ENCODE assay signal across 1 cellular context in genomic region chr19:49497047-49497789, GRCh38.
TF ChIP-seq lines count a peak whose summit lies in the region.

No MANE protein-coding gene starts in this region.

TF ChIP-seq in K562, 482 proteins besides CTCF, POLR2A, EP300 and RAD21 (continued from another document):
- TF ChIP-seq CREBBP (IDR thresholded peaks at IDR 0.05; ENCODE audit: low read depth, low read length) (no peak), MXI1 (IDR thresholded peaks at IDR 0.05; ENCODE audit: low read depth, low read length) (peak; percentile 88), TRIM24 (IDR thresholded peaks at IDR 0.05) (no peak), ZNF512 (tag; IDR thresholded peaks at IDR 0.05) (no peak), RBM14 (IDR thresholded peaks at IDR 0.05; ENCODE audit: borderline replicate concordance, insufficient read depth, low read depth, low read length) (no peak), PHTF2 (CRISPR knock-in tag; IDR thresholded peaks at IDR 0.05) (no peak), SMARCE1 (IDR thresholded peaks at IDR 0.05) (no peak), TOE1 (IDR thresholded peaks at IDR 0.05; ENCODE audit: borderline replicate concordance) (no peak), TOE1 (CRISPR knock-in tag; IDR thresholded peaks at IDR 0.05; ENCODE audit: borderline replicate concordance, low read depth) (no peak), RAD51 (IDR thresholded peaks at IDR 0.05; ENCODE audit: borderline replicate concordance, low read depth) (no peak; the same call in 1 of the 2 replicates), CSDE1 (IDR thresholded peaks at IDR 0.05) (no peak), XRCC5 (IDR thresholded peaks at IDR 0.05; ENCODE audit: low read depth, low read length) (0 out of 2 replicates have a peak, but pooled peaks have one; percentile 61), ZNF766 (CRISPR knock-in tag; conservative IDR thresholded peaks at IDR 0.05) (0 out of 2 replicates have a peak, but pooled peaks have one; percentile 23), HDAC2 (IDR thresholded peaks at IDR 0.05) (peak; percentile 16; the same call in 1 of the 2 replicates), HLTF (IDR thresholded peaks at IDR 0.05) (no peak), MYBL2 (IDR thresholded peaks at IDR 0.05; ENCODE audit: low read depth) (no peak), MYBL2 (CRISPR knock-in tag; IDR thresholded peaks at IDR 0.05; ENCODE audit: borderline replicate concordance) (no peak), SRSF7 (optimal IDR thresholded peaks at IDR 0.05; ENCODE audit: low read depth, low read length) (no peak), ESRRA (IDR thresholded peaks at IDR 0.05; ENCODE audit: borderline replicate concordance, low read depth) (no peak), SIN3A (IDR thresholded peaks at IDR 0.05; ENCODE audit: borderline replicate concordance in 2 of 2, control insufficient read depth in 1 of 2, low read depth in 2 of 2, low read length in 2 of 2) (peak; percentile 51 to 93; a peak in 3 of 4 replicates), EP400 (IDR thresholded peaks at IDR 0.05) (peak; percentile 45), ZNF561 (CRISPR knock-in tag; conservative IDR thresholded peaks at IDR 0.05) (no peak), FOXP4 (CRISPR knock-in tag; IDR thresholded peaks at IDR 0.05; ENCODE audit: borderline replicate concordance) (no peak), TAF9B (IDR thresholded peaks at IDR 0.05; ENCODE audit: partially characterized antibody) (no peak), MECOM (CRISPR knock-in tag; IDR thresholded peaks at IDR 0.05) (no peak), CHD1 (IDR thresholded peaks at IDR 0.05; ENCODE audit: low read length) (no peak), IRF2 (CRISPR knock-in tag; IDR thresholded peaks at IDR 0.05) (no peak), ZNF696 (CRISPR knock-in tag; conservative IDR thresholded peaks at IDR 0.05) (no peak), ZNF316 (IDR thresholded peaks at IDR 0.05) (no peak), HDAC6 (IDR thresholded peaks at IDR 0.05; ENCODE audit: low read depth, low read length) (no peak), MEIS2 (IDR thresholded peaks at IDR 0.05; ENCODE audit: partially characterized antibody) (no peak), THRAP3 (IDR thresholded peaks at IDR 0.05; ENCODE audit: borderline replicate concordance) (no peak), RBM22 (IDR thresholded peaks at IDR 0.05; ENCODE audit: low read depth, low read length, poor library complexity, severe bottlenecking) (no peak), DPF2 (IDR thresholded peaks at IDR 0.05) (no peak), SMARCA5 (IDR thresholded peaks at IDR 0.05) (no peak), ATF1 (CRISPR knock-in tag; IDR thresholded peaks at IDR 0.05) (no peak), ATF1 (tag; IDR thresholded peaks at IDR 0.05) (peak; percentile 36; the same call in 1 of the 2 replicates), ERF (CRISPR knock-in tag; IDR thresholded peaks at IDR 0.05) (no peak), CTBP1 (IDR thresholded peaks at IDR 0.05; ENCODE audit: borderline replicate concordance) (peak; percentile 21; the same call in 1 of the 2 replicates), SRSF9 (IDR thresholded peaks at IDR 0.05; ENCODE audit: borderline replicate concordance, low read depth, low read length) (no peak), RBFOX2 (IDR thresholded peaks at IDR 0.05; ENCODE audit: low read depth, low read length) (peak; percentile 66), MYC (IDR thresholded peaks at IDR 0.05; ENCODE audit: low read depth, low read length) (peak; percentile 91), MYC (CRISPR knock-in tag; IDR thresholded peaks at IDR 0.05; ENCODE audit: borderline replicate concordance, low read depth) (no peak), YBX1 (IDR thresholded peaks at IDR 0.05) (no peak), GATAD2B (IDR thresholded peaks at IDR 0.05; ENCODE audit: borderline replicate concordance) (no peak), BACH1 (tag; IDR thresholded peaks at IDR 0.05) (no peak), NBN (IDR thresholded peaks at IDR 0.05; ENCODE audit: low read depth) (no peak), PRPF4 (IDR thresholded peaks at IDR 0.05; ENCODE audit: insufficient read depth, low read depth, low read length, poor library complexity, severe bottlenecking) (no peak), SMAD4 (CRISPR knock-in tag; conservative IDR thresholded peaks at IDR 0.05) (no peak), MCM7 (IDR thresholded peaks at IDR 0.05) (no peak), ZBTB26 (CRISPR knock-in tag; IDR thresholded peaks at IDR 0.05) (no peak), ZNF785 (CRISPR knock-in tag; IDR thresholded peaks at IDR 0.05) (no peak), PTBP1 (IDR thresholded peaks at IDR 0.05; ENCODE audit: low read depth, low read length) (no peak), ZNF124 (CRISPR knock-in tag; IDR thresholded peaks at IDR 0.05) (no peak), NFRKB (IDR thresholded peaks at IDR 0.05; ENCODE audit: low read depth) (no peak), NFXL1 (CRISPR knock-in tag; IDR thresholded peaks at IDR 0.05) (no peak)
- TF ChIP-seq, protein P1, sequence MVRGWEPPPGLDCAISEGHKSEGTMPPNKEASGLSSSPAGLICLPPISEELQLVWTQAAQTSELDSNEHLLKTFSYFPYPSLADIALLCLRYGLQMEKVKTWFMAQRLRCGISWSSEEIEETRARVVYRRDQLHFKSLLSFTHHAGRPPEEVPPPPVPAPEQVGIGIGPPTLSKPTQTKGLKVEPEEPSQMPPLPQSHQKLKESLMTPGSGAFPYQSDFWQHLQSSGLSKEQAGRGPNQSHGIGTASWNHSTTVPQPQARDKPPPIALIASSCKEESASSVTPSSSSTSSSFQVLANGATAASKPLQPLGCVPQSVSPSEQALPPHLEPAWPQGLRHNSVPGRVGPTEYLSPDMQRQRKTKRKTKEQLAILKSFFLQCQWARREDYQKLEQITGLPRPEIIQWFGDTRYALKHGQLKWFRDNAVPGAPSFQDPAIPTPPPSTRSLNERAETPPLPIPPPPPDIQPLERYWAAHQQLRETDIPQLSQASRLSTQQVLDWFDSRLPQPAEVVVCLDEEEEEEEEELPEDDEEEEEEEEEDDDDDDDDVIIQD (CRISPR knock-in tag; IDR thresholded peaks at IDR 0.05): no peak
- TF ChIP-seq, protein P2, sequence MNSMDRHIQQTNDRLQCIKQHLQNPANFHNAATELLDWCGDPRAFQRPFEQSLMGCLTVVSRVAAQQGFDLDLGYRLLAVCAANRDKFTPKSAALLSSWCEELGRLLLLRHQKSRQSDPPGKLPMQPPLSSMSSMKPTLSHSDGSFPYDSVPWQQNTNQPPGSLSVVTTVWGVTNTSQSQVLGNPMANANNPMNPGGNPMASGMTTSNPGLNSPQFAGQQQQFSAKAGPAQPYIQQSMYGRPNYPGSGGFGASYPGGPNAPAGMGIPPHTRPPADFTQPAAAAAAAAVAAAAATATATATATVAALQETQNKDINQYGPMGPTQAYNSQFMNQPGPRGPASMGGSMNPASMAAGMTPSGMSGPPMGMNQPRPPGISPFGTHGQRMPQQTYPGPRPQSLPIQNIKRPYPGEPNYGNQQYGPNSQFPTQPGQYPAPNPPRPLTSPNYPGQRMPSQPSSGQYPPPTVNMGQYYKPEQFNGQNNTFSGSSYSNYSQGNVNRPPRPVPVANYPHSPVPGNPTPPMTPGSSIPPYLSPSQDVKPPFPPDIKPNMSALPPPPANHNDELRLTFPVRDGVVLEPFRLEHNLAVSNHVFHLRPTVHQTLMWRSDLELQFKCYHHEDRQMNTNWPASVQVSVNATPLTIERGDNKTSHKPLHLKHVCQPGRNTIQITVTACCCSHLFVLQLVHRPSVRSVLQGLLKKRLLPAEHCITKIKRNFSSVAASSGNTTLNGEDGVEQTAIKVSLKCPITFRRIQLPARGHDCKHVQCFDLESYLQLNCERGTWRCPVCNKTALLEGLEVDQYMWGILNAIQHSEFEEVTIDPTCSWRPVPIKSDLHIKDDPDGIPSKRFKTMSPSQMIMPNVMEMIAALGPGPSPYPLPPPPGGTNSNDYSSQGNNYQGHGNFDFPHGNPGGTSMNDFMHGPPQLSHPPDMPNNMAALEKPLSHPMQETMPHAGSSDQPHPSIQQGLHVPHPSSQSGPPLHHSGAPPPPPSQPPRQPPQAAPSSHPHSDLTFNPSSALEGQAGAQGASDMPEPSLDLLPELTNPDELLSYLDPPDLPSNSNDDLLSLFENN (IDR thresholded peaks at IDR 0.05; ENCODE audit: low read depth in 2 of 2, low read length in 2 of 2): no peak
- TF ChIP-seq, protein P3, sequence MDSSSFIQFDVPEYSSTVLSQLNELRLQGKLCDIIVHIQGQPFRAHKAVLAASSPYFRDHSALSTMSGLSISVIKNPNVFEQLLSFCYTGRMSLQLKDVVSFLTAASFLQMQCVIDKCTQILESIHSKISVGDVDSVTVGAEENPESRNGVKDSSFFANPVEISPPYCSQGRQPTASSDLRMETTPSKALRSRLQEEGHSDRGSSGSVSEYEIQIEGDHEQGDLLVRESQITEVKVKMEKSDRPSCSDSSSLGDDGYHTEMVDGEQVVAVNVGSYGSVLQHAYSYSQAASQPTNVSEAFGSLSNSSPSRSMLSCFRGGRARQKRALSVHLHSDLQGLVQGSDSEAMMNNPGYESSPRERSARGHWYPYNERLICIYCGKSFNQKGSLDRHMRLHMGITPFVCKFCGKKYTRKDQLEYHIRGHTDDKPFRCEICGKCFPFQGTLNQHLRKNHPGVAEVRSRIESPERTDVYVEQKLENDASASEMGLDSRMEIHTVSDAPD (CRISPR knock-in tag; IDR thresholded peaks at IDR 0.05): no peak
- TF ChIP-seq, protein P4, sequence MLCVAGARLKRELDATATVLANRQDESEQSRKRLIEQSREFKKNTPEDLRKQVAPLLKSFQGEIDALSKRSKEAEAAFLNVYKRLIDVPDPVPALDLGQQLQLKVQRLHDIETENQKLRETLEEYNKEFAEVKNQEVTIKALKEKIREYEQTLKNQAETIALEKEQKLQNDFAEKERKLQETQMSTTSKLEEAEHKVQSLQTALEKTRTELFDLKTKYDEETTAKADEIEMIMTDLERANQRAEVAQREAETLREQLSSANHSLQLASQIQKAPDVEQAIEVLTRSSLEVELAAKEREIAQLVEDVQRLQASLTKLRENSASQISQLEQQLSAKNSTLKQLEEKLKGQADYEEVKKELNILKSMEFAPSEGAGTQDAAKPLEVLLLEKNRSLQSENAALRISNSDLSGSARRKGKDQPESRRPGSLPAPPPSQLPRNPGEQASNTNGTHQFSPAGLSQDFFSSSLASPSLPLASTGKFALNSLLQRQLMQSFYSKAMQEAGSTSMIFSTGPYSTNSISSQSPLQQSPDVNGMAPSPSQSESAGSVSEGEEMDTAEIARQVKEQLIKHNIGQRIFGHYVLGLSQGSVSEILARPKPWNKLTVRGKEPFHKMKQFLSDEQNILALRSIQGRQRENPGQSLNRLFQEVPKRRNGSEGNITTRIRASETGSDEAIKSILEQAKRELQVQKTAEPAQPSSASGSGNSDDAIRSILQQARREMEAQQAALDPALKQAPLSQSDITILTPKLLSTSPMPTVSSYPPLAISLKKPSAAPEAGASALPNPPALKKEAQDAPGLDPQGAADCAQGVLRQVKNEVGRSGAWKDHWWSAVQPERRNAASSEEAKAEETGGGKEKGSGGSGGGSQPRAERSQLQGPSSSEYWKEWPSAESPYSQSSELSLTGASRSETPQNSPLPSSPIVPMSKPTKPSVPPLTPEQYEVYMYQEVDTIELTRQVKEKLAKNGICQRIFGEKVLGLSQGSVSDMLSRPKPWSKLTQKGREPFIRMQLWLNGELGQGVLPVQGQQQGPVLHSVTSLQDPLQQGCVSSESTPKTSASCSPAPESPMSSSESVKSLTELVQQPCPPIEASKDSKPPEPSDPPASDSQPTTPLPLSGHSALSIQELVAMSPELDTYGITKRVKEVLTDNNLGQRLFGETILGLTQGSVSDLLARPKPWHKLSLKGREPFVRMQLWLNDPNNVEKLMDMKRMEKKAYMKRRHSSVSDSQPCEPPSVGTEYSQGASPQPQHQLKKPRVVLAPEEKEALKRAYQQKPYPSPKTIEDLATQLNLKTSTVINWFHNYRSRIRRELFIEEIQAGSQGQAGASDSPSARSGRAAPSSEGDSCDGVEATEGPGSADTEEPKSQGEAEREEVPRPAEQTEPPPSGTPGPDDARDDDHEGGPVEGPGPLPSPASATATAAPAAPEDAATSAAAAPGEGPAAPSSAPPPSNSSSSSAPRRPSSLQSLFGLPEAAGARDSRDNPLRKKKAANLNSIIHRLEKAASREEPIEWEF (CRISPR knock-in tag; IDR thresholded peaks at IDR 0.05): no peak
- TF ChIP-seq, protein P5, sequence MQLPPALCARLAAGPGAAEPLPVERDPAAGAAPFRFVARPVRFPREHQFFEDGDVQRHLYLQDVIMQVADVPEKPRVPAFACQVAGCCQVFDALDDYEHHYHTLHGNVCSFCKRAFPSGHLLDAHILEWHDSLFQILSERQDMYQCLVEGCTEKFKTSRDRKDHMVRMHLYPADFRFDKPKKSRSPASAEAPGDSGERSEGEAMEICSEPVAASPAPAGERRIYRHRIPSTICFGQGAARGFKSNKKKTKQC (CRISPR knock-in tag; IDR thresholded peaks at IDR 0.05): no peak
